1 cellular context compared by ENCODE assay signal in genomic region chr19:1374250-1374577, GRCh38.
TF ChIP-seq lines count a peak whose summit lies in the region.

No MANE protein-coding gene starts in this region.

TF ChIP-seq in HepG2, 621 proteins besides CTCF, POLR2A, EP300 and RAD21 (continued from another document and continues in another):
- no peak for TF ChIP-seq AFF4 (CRISPR knock-in tag; IDR thresholded peaks at IDR 0.05)
- no peak for TF ChIP-seq ZNF737 (CRISPR knock-in tag; IDR thresholded peaks at IDR 0.05; ENCODE audit: borderline replicate concordance)
- no peak for TF ChIP-seq ZFP62 (CRISPR knock-in tag; IDR thresholded peaks at IDR 0.05)
- TF ChIP-seq CCAR2 (optimal IDR thresholded peaks at IDR 0.05; ENCODE audit: low read depth, low read length) = no peak
- TF ChIP-seq ZNF350 (CRISPR knock-in tag; IDR thresholded peaks at IDR 0.05; ENCODE audit: borderline replicate concordance, low read depth) = no peak
- 0 out of 2 replicates have a peak, but pooled peaks have one; percentile 48 for TF ChIP-seq ZBTB7A (CRISPR knock-in tag; IDR thresholded peaks at IDR 0.05)
- TF ChIP-seq HINFP (CRISPR knock-in tag; IDR thresholded peaks at IDR 0.05; ENCODE audit: low read depth) = 0 out of 2 replicates have a peak, but pooled peaks have one; percentile 40
- TF ChIP-seq ZNF513 (CRISPR knock-in tag; conservative IDR thresholded peaks at IDR 0.05) = no peak
- TF ChIP-seq NKX3-1 (CRISPR knock-in tag; IDR thresholded peaks at IDR 0.05) = 0 out of 2 replicates have a peak, but pooled peaks have one; percentile 28
- TF ChIP-seq RERE (CRISPR knock-in tag; IDR thresholded peaks at IDR 0.05; ENCODE audit: low read depth) = no peak
- no peak for TF ChIP-seq ZNF335 (CRISPR knock-in tag; IDR thresholded peaks at IDR 0.05)
- TF ChIP-seq CENPBD1 (CRISPR knock-in tag; IDR thresholded peaks at IDR 0.05; ENCODE audit: borderline replicate concordance, low read depth) = no peak
- no peak for TF ChIP-seq MAF1 (CRISPR knock-in tag; IDR thresholded peaks at IDR 0.05; ENCODE audit: borderline replicate concordance)
- no peak for TF ChIP-seq ZXDC (CRISPR knock-in tag; IDR thresholded peaks at IDR 0.05)
- TF ChIP-seq ESRRA (CRISPR knock-in tag; IDR thresholded peaks at IDR 0.05; ENCODE audit: low read depth) = peak; percentile 47; the same call in 1 of the 2 replicates
- no peak; the same call in 1 of the 2 replicates for TF ChIP-seq IRF2 (CRISPR knock-in tag; IDR thresholded peaks at IDR 0.05)
- TF ChIP-seq SAP130 (CRISPR knock-in tag; IDR thresholded peaks at IDR 0.05; ENCODE audit: low read depth) = no peak; the same call in 1 of the 2 replicates
- no peak for TF ChIP-seq ZNF496 (CRISPR knock-in tag; IDR thresholded peaks at IDR 0.05; ENCODE audit: insufficient replicate concordance)
- peak; percentile 47; the same call in 1 of the 2 replicates for TF ChIP-seq KLF6 (CRISPR knock-in tag; IDR thresholded peaks at IDR 0.05)
- TF ChIP-seq NBN (conservative IDR thresholded peaks at IDR 0.05) = no peak
- no peak for TF ChIP-seq ATF5 (CRISPR knock-in tag; IDR thresholded peaks at IDR 0.05; ENCODE audit: low read depth)
- TF ChIP-seq TMF1 (CRISPR knock-in tag; IDR thresholded peaks at IDR 0.05; ENCODE audit: low read depth) = no peak
- TF ChIP-seq GPBP1L1 (CRISPR knock-in tag; IDR thresholded peaks at IDR 0.05) = no peak
- no peak for TF ChIP-seq ZKSCAN5 (CRISPR knock-in tag; IDR thresholded peaks at IDR 0.05)
- TF ChIP-seq GLI4 (CRISPR knock-in tag; IDR thresholded peaks at IDR 0.05; ENCODE audit: borderline replicate concordance) = no peak
- no peak for TF ChIP-seq ZNF781 (CRISPR knock-in tag; IDR thresholded peaks at IDR 0.05; ENCODE audit: borderline replicate concordance, not compliant biosample characterization)
- 0 out of 2 replicates have a peak, but pooled peaks have one; percentile 2 for TF ChIP-seq NCOA1 (CRISPR knock-in tag; IDR thresholded peaks at IDR 0.05)
- TF ChIP-seq UBTF (CRISPR knock-in tag; IDR thresholded peaks at IDR 0.05) = no peak; the same call in 1 of the 2 replicates
- no peak for TF ChIP-seq MBD4 (IDR thresholded peaks at IDR 0.05; ENCODE audit: borderline replicate concordance, low read length)
- no peak for TF ChIP-seq ZNF879 (CRISPR knock-in tag; IDR thresholded peaks at IDR 0.05)
- no peak for TF ChIP-seq ZBTB34 (CRISPR knock-in tag; IDR thresholded peaks at IDR 0.05)
- no peak for TF ChIP-seq ZNF598 (CRISPR knock-in tag; IDR thresholded peaks at IDR 0.05; ENCODE audit: borderline replicate concordance)
- TF ChIP-seq ZNF205 (CRISPR knock-in tag; IDR thresholded peaks at IDR 0.05) = no peak
- TF ChIP-seq FOXO1 (CRISPR knock-in tag; IDR thresholded peaks at IDR 0.05) = no peak; the same call in 1 of the 2 replicates
